ENCODE assay signal across 15 cellular contexts in genomic region chr7:30188806-30189205, GRCh38. TPM values are rescaled to one million over a fixed set of nuclear protein-coding genes. Genes with fewer than 3 reads are reported as not detected.
DNase-seq lines count a peak whose midpoint lies in the region; ATAC-seq and TF ChIP-seq lines count a peak whose summit lies in the region.
"Had no signal": no experiment of that assay in that cellular context is flagged by ENCODE, and none has a peak within 500 bp of the region (broad histone marks: within the 10 kb centered on the region; RNA-seq: fewer than 3 reads in every experiment).

No MANE protein-coding gene starts in this region.

- ATAC-seq in sciatic nerve: no peak
- ATAC-seq: HCT116 had no signal

- H3K27ac ChIP-seq in HUES48 (ENCODE audit: low read depth, low read length) (peak overlapping the region; percentile 11), neuronal stem cell (replicated peaks; ENCODE audit: low read length) (peak overlapping the region; percentile 57)
- H3K27ac ChIP-seq: BLaER1, GM23248, HL-60 had no signal

- no peak overlapping the region for H4K8ac ChIP-seq in neuronal stem cell (ENCODE audit: low read depth, low read length)

- no peaks in the 10 kb centered on the region for H3K4me1 Mint-ChIP-seq in glutamatergic neuron (ENCODE audit: low read depth, unreplicated experiment)
- H3K4me1 Mint-ChIP-seq: CD8-positive, alpha-beta memory T cell had no signal

- H3K4me3 ChIP-seq in HUES48 (ENCODE audit: low read depth, low read length) (no peak overlapping the region), neuronal stem cell (ENCODE audit: low read length in 2 of 2) (no peak overlapping the region)
- H3K4me3 ChIP-seq: BLaER1, GM23248 had no signal

- no peak overlapping the region for H2BK5ac ChIP-seq in neuronal stem cell (ENCODE audit: low read length)

- H3K27me3 ChIP-seq in HUES48 (ENCODE audit: control insufficient read depth, insufficient read depth, low read length): no peaks in the 10 kb centered on the region
- no peaks in the 10 kb centered on the region for H3K27me3 ChIP-seq in neuronal stem cell (ENCODE audit: control insufficient read depth in 3 of 3, insufficient read depth in 3 of 3, low read depth in 1 of 3, low read length in 3 of 3)
- H3K27me3 ChIP-seq: BLaER1 had no signal

- H3K14ac ChIP-seq in neuronal stem cell (ENCODE audit: low read length): no peak overlapping the region

- no peak overlapping the region for H3K27ac Mint-ChIP-seq in glutamatergic neuron (ENCODE audit: unreplicated experiment)
- H3K27ac Mint-ChIP-seq: CD8-positive, alpha-beta memory T cell had no signal

- H3K36me3 Mint-ChIP-seq in glutamatergic neuron (ENCODE audit: unreplicated experiment): peaks cover 28% of the 10 kb centered on the region

- H2AK5ac ChIP-seq in neuronal stem cell (ENCODE audit: low read depth, low read length): no peak overlapping the region

- no peak overlapping the region for H3K4me2 ChIP-seq in neuronal stem cell (ENCODE audit: insufficient read depth, low read length, poor library complexity, severe bottlenecking)
- H3K4me2 ChIP-seq: BLaER1 had no signal

- H3K79me1 ChIP-seq in neuronal stem cell (ENCODE audit: low read depth, low read length): no peaks in the 10 kb centered on the region

- no peak overlapping the region for H3K4ac ChIP-seq in neuronal stem cell (ENCODE audit: low read length)

- H3K9me3 Mint-ChIP-seq in glutamatergic neuron (ENCODE audit: unreplicated experiment): peaks cover 10% of the 10 kb centered on the region

- H3K27me3 Mint-ChIP-seq in glutamatergic neuron (ENCODE audit: unreplicated experiment): no peaks in the 10 kb centered on the region
- H3K27me3 Mint-ChIP-seq: CD8-positive, alpha-beta memory T cell had no signal

- H3K9me3 ChIP-seq in HUES48 (ENCODE audit: control insufficient read depth, insufficient read depth, low read length) (peaks cover 19% of the 10 kb centered on the region), neuronal stem cell (replicated peaks in 1 of 2; ENCODE audit: control insufficient read depth in 2 of 2, insufficient read depth in 1 of 2, low read depth in 1 of 2, low read length in 2 of 2) (peaks cover 5 to 6% of the 10 kb centered on the region in 2 donors)

- H3K9ac ChIP-seq in HUES48 (ENCODE audit: low read depth, low read length) (no peak overlapping the region), neuronal stem cell (ENCODE audit: low read depth, low read length, poor library complexity) (no peak overlapping the region)
- H3K9ac ChIP-seq: BLaER1, GM23248 had no signal

- no peak for TF ChIP-seq CTCF in glutamatergic neuron (IDR thresholded peaks at IDR 0.05; ENCODE audit: partially characterized antibody, unreplicated experiment)

- H3K4me3 Mint-ChIP-seq in glutamatergic neuron (ENCODE audit: unreplicated experiment): no peak overlapping the region
- H3K4me3 Mint-ChIP-seq: CD8-positive, alpha-beta memory T cell had no signal

- intact Hi-C loops in sciatic nerve (cut with DNase I): no loop called here

- H2BK15ac ChIP-seq in neuronal stem cell (ENCODE audit: low read length): no peak overlapping the region

- DNase-seq in RPMI7951 (ENCODE audit: low read depth) (peak; percentile 42), glutamatergic neuron (peak; percentile 20), neuronal stem cell (ENCODE audit: low spot score) (no peak), sciatic nerve (ENCODE audit: low spot score) (no peak), T-helper 2 cell (no peak)
- DNase-seq in activated naive CD4-positive, alpha-beta T cell (lab: John Stamatoyannopoulos, UW): no peak
- DNase-seq: 8988T; AML-193; CD8-positive, alpha-beta memory T cell; DMS53; GM23248 had no signal

- no peak overlapping the region for H3K23ac ChIP-seq in neuronal stem cell (ENCODE audit: low read depth, low read length, poor library complexity)

- H2BK120ac ChIP-seq in neuronal stem cell (ENCODE audit: low read depth, low read length): no peak overlapping the region

- no CpG with 5 or more reads among the region's 1 CpG for WGBS in neuronal stem cell (ENCODE audit: extremely low coverage in 2 of 2, insufficient read length in 2 of 2, insufficient replicate concordance in 1 of 2), 2 donors

- H3K18ac ChIP-seq in neuronal stem cell (ENCODE audit: low read length): no peak overlapping the region

- no peak overlapping the region for H4K91ac ChIP-seq in neuronal stem cell (ENCODE audit: low read depth, low read length, poor library complexity)

- H2AFZ ChIP-seq in neuronal stem cell (ENCODE audit: low read length): no peak overlapping the region
- H2AFZ ChIP-seq: GM23248 had no signal

- H2BK12ac ChIP-seq in neuronal stem cell (ENCODE audit: low read length): no peak overlapping the region

- H3K36me3 ChIP-seq in HUES48 (ENCODE audit: control insufficient read depth, insufficient read depth, low read length) (no peaks in the 10 kb centered on the region), neuronal stem cell (replicated peaks in 1 of 2; ENCODE audit: control insufficient read depth in 2 of 2, insufficient read depth in 2 of 2, low read length in 2 of 2) (no peaks in the 10 kb centered on the region)
- H3K36me3 ChIP-seq: BLaER1 had no signal

- H3K4me1 ChIP-seq in HUES48 (ENCODE audit: control insufficient read depth, insufficient read depth, low read length) (no peaks in the 10 kb centered on the region), neuronal stem cell (ENCODE audit: control insufficient read depth in 2 of 2, insufficient read depth in 1 of 2, low read depth in 1 of 2, low read length in 2 of 2) (peaks cover 0 to 3% of the 10 kb centered on the region in 2 donors)
- H3K4me1 ChIP-seq: BLaER1 had no signal

RNA-seq across cellular contexts. Expression of gene MTURN, which starts 54.0 kb away (rescaled TPM):
- 5.0 and 9.1 TPM in 2 replicates for total RNA-seq in RPMI7951 (2014; rRNA removed; shearing (Covaris generic))
- total RNA-seq in glutamatergic neuron (ENCODE audit: unreplicated experiment) (32.6 TPM), sciatic nerve (189 TPM)
- 9.0 TPM for polyA plus RNA-seq in neuronal stem cell (2013, experiment 1 of 2)
- polyA plus RNA-seq in neuronal stem cell (2013, experiment 2 of 2): 8.6 TPM

Comparison
In these comparisons a context has a peak if more than half of its experiments do, and no peak if none do; other contexts are left out.
1. DNase-seq: peak in RPMI7951 (single experiment) and glutamatergic neuron (single experiment); none in neuronal stem cell (single experiment), activated naive CD4-positive, alpha-beta T cell (0 of 4), sciatic nerve (single experiment) and T-helper 2 cell (0 of 5).